ENCODE assay signal across 16 cellular contexts in the genomic region with DNA sequence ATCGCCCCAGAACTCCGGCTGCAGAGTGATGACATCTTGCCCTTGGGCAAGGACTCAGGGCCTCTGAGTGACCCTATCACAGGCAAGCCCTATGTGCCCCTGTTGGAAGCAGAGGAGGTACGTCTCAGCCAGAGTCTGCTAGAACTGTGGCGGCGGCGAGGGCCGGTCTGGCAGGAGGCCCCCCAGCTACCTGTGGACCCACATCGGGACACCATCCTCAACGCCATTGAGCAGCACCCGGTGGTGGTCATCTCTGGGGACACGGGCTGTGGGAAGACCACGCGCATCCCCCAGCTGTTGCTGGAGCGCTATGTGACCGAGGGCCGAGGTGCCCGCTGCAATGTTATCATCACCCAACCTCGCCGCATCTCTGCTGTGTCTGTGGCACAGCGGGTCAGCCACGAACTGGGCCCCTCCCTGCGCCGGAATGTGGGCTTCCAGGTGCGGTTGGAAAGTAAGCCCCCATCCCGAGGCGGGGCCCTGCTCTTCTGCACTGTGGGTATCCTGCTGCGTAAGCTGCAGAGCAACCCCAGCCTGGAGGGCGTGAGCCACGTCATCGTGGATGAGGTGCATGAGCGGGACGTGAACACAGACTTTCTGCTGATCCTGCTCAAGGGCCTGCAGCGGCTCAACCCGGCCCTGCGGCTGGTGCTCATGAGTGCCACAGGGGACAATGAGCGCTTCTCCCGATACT. TPM values are rescaled to one million over a fixed set of nuclear protein-coding genes. Genes with fewer than 3 reads are reported as not detected.
DNase-seq lines count a peak whose midpoint lies in the region; ATAC-seq, FAIRE-seq and TF ChIP-seq lines count a peak whose summit lies in the region.
"Had no signal": no experiment of that assay in that cellular context is flagged by ENCODE, and none has a peak within 500 bp of the region (broad histone marks: within the 10 kb centered on the region; RNA-seq: fewer than 3 reads in every experiment).

No MANE protein-coding gene starts in this region.

- H3K23me2 ChIP-seq in H9 (ENCODE audit: insufficient read length, low read depth, low read length, poor library complexity, severe bottlenecking), result no peaks in the 10 kb centered on the region

- no peak overlapping the region for H2BK20ac ChIP-seq in H9 (ENCODE audit: low read depth, low read length, poor library complexity, severe bottlenecking)

- H4K12ac ChIP-seq in trophoblast cell (ENCODE audit: low read depth, low read length), result no peak overlapping the region

- H2AFZ ChIP-seq in neural cell (ENCODE audit: low read depth, low read length), result no peak overlapping the region
- H2AFZ ChIP-seq in trophoblast cell (ENCODE audit: insufficient read depth, low read length, poor library complexity), result no peak overlapping the region
- no peak overlapping the region for H2AFZ ChIP-seq in H9 (ENCODE audit: low read length)

- H3K27me3 ChIP-seq in neural cell (ENCODE audit: insufficient read depth, low read depth, low read length), result no peaks in the 10 kb centered on the region
- no peaks in the 10 kb centered on the region for H3K27me3 ChIP-seq in aorta (ENCODE audit: control insufficient read depth in 1 of 2, insufficient read depth in 2 of 2, low read length in 1 of 2)
- no peaks in the 10 kb centered on the region for H3K27me3 ChIP-seq in trophoblast cell (ENCODE audit: insufficient read depth, low read length)
- H3K27me3 ChIP-seq in H9 (ENCODE audit: insufficient read depth, low read length), result no peaks in the 10 kb centered on the region
- H3K27me3 ChIP-seq: BE2C had no signal

- H2BK12ac ChIP-seq in trophoblast cell (ENCODE audit: low read length), result no peak overlapping the region
- no peak overlapping the region for H2BK12ac ChIP-seq in H9 (ENCODE audit: insufficient read length, low read depth, low read length)

- TF ChIP-seq RAD21 in neural cell (conservative IDR thresholded peaks at IDR 0.05), result no peak

- no peak for TF ChIP-seq EP300 in neural cell (conservative IDR thresholded peaks at IDR 0.05; ENCODE audit: poor library complexity, severe bottlenecking)

- no peak overlapping the region for H3K4me3 Mint-ChIP-seq in H9
- no peak overlapping the region for H3K4me3 Mint-ChIP-seq in natural killer cell treated with Interleukin-12 subunit alpha and Interleukin-12 subunit beta and Interleukin-15 and Interleukin-18, amount 100 ng/mL, for 72 hours
- H3K4me3 Mint-ChIP-seq: CD4-positive, alpha-beta memory T cell had no signal

- H2BK120ac ChIP-seq in trophoblast cell (ENCODE audit: insufficient read depth, low read length, poor library complexity) (no peak overlapping the region), H9 (ENCODE audit: low read depth, low read length, poor library complexity, severe bottlenecking) (no peak overlapping the region)

- H3K4ac ChIP-seq in trophoblast cell (ENCODE audit: low read depth, low read length), result no peak overlapping the region
- no peak overlapping the region for H3K4ac ChIP-seq in H9 (ENCODE audit: low read depth, low read length)

- no peaks in the 10 kb centered on the region for H3K79me1 ChIP-seq in trophoblast cell (ENCODE audit: low read length)
- no peaks in the 10 kb centered on the region for H3K79me1 ChIP-seq in H9 (ENCODE audit: insufficient read depth, low read depth, low read length, poor library complexity, severe bottlenecking)

- H3K79me2 ChIP-seq in neural cell (replicated peaks; ENCODE audit: insufficient read depth, low read length), result no peaks in the 10 kb centered on the region
- no peaks in the 10 kb centered on the region for H3K79me2 ChIP-seq in trophoblast cell (ENCODE audit: control insufficient read depth, insufficient read depth, low read length, poor library complexity)
- H3K79me2 ChIP-seq in H9 (ENCODE audit: insufficient read depth, low read length), result no peaks in the 10 kb centered on the region

- DNase-seq in GM12891 (ENCODE audit: insufficient read length, low spot score), result no peak
- DNase-seq in aorta, result no peak
- no peak for DNase-seq in trophoblast cell
- no peak for DNase-seq in H9
- no peak for DNase-seq in natural killer cell treated with Interleukin-12 subunit alpha and Interleukin-12 subunit beta and Interleukin-15 and Interleukin-18, amount 100 ng/mL, for 72 hours (ENCODE audit: low spot score)
- DNase-seq: BE2C; CD4-positive, alpha-beta memory T cell; DMS153; DMS79 treated with DMSO at 0.1 percent for 48 hours; EL had no signal

- H2AK5ac ChIP-seq in trophoblast cell (ENCODE audit: low read length) (no peak overlapping the region), H9 (ENCODE audit: insufficient read length, low read length) (no peak overlapping the region)

- H3K36me3 ChIP-seq in HEK293 (ENCODE audit: control insufficient read depth in 2 of 2, insufficient read depth in 1 of 2, low read length in 2 of 2) (peaks cover 0 to 98% of the 10 kb centered on the region in 2 experiments; a peak in 2 of 3 replicates), neural cell (ENCODE audit: insufficient read depth, low read length) (no peaks in the 10 kb centered on the region), aorta (ENCODE audit: control insufficient read depth in 1 of 2, insufficient read depth in 2 of 2, low read length in 1 of 2) (peaks cover 0 to 12% of the 10 kb centered on the region in 2 donors), trophoblast cell (ENCODE audit: control insufficient read depth in 1 of 2, insufficient read depth in 2 of 2, low read length in 2 of 2) (peaks cover 82 to 92% of the 10 kb centered on the region in 2 experiments)

- no peak overlapping the region for H2BK15ac ChIP-seq in H9 (ENCODE audit: low read depth, low read length)

- H3T11ph ChIP-seq in H9 (ENCODE audit: low read length), result no peak overlapping the region

- H3F3A ChIP-seq in neural cell (ENCODE audit: insufficient read depth, low read length, poor library complexity, severe bottlenecking), result no peaks in the 10 kb centered on the region

- H3K27ac Mint-ChIP-seq in H9, result no peak overlapping the region
- H3K27ac Mint-ChIP-seq in natural killer cell treated with Interleukin-12 subunit alpha and Interleukin-12 subunit beta and Interleukin-15 and Interleukin-18, amount 100 ng/mL, for 72 hours, result no peak overlapping the region

- H3K23ac ChIP-seq in trophoblast cell (ENCODE audit: low read length) (no peak overlapping the region), H9 (ENCODE audit: insufficient read length, low read depth, low read length) (no peak overlapping the region)

- no peaks in the 10 kb centered on the region for H3K9me2 ChIP-seq in neural cell (ENCODE audit: insufficient read depth, low read length)

- H3K9me3 Mint-ChIP-seq in H9, result no peaks in the 10 kb centered on the region; a peak in 1 of 5 replicates
- no peaks in the 10 kb centered on the region for H3K9me3 Mint-ChIP-seq in natural killer cell treated with Interleukin-12 subunit alpha and Interleukin-12 subunit beta and Interleukin-15 and Interleukin-18, amount 100 ng/mL, for 72 hours
- H3K9me3 Mint-ChIP-seq: CD4-positive, alpha-beta memory T cell had no signal

- no peak overlapping the region for H3K14ac ChIP-seq in trophoblast cell (ENCODE audit: low read length)
- no peak overlapping the region for H3K14ac ChIP-seq in H9 (ENCODE audit: insufficient read depth, low read length)

- no peak overlapping the region for H3K56ac ChIP-seq in H9 (ENCODE audit: insufficient read length, low read depth, low read length)

- H3K4me2 ChIP-seq in neural cell (ENCODE audit: low read length) (no peak overlapping the region), trophoblast cell (ENCODE audit: low read length) (no peak overlapping the region), H9 (ENCODE audit: insufficient read depth, insufficient read length, low read length) (no peak overlapping the region)

- H3K27me3 Mint-ChIP-seq in H9 (ENCODE audit: low read depth), result no peaks in the 10 kb centered on the region
- no peaks in the 10 kb centered on the region for H3K27me3 Mint-ChIP-seq in natural killer cell treated with Interleukin-12 subunit alpha and Interleukin-12 subunit beta and Interleukin-15 and Interleukin-18, amount 100 ng/mL, for 72 hours
- H3K27me3 Mint-ChIP-seq: CD4-positive, alpha-beta memory T cell had no signal

- no peak for FAIRE-seq in GM12891 (lab: Jason Lieb, UNC)
- FAIRE-seq: A204.1, D721Med, G401.6 had no signal

- no peak for TF ChIP-seq POLR2A in GM12891 (IDR thresholded peaks at IDR 0.05; ENCODE audit: low read depth, low read length)

- ATAC-seq in aorta (ENCODE audit: low FRiP score), result peak; percentile 3
- ATAC-seq in natural killer cell treated with Interleukin-12 subunit alpha and Interleukin-12 subunit beta and Interleukin-15 and Interleukin-18, amount 100 ng/mL, for 72 hours, result no peak

- peaks cover 17 to 29% of the 10 kb centered on the region in 2 experiments for H3K4me1 Mint-ChIP-seq in H9
- H3K4me1 Mint-ChIP-seq in natural killer cell treated with Interleukin-12 subunit alpha and Interleukin-12 subunit beta and Interleukin-15 and Interleukin-18, amount 100 ng/mL, for 72 hours (ENCODE audit: low read depth in 2 of 2), result peaks cover 0 to 3% of the 10 kb centered on the region in 2 donors

- H3K18ac ChIP-seq in trophoblast cell (ENCODE audit: low read length), result no peak overlapping the region
- no peak overlapping the region for H3K18ac ChIP-seq in H9 (ENCODE audit: insufficient read length, low read depth, low read length)

- H4K8ac ChIP-seq in trophoblast cell (ENCODE audit: low read depth, low read length), result no peak overlapping the region
- no peak overlapping the region for H4K8ac ChIP-seq in H9 (replicated peaks; ENCODE audit: insufficient read length, low read depth, low read length)

- H3K4me3 ChIP-seq in HEK293 (ENCODE audit: low read depth, low read length), result no peak overlapping the region
- no peak overlapping the region for H3K4me3 ChIP-seq in neural cell (ENCODE audit: low read length)
- no peak overlapping the region for H3K4me3 ChIP-seq in aorta (ENCODE audit: low read length in 2 of 2)
- H3K4me3 ChIP-seq in trophoblast cell (ENCODE audit: low read depth, low read length), result no peak overlapping the region

- H4K20me1 ChIP-seq in neural cell (ENCODE audit: insufficient read depth) (no peaks in the 10 kb centered on the region), H9 (ENCODE audit: control insufficient read depth, insufficient read depth, insufficient read length) (no peaks in the 10 kb centered on the region)

- H3K36me3 Mint-ChIP-seq in H9 (ENCODE audit: insufficient read depth in 1 of 3, low read depth in 3 of 3), result peaks cover 65 to 97% (median 85%) of the 10 kb centered on the region in 3 experiments
- peaks cover 10% of the 10 kb centered on the region for H3K36me3 Mint-ChIP-seq in natural killer cell treated with Interleukin-12 subunit alpha and Interleukin-12 subunit beta and Interleukin-15 and Interleukin-18, amount 100 ng/mL, for 72 hours

- H4K5ac ChIP-seq in H9 (ENCODE audit: insufficient read length, low read depth, low read length), result no peak overlapping the region

- CTCF ChIA-PET in HEK293 (lab: Yijun Ruan, JAX), result no interaction called here

- H3K4me1 ChIP-seq in HEK293 (ENCODE audit: control insufficient read depth, insufficient read depth, low read length) (no peaks in the 10 kb centered on the region), aorta (ENCODE audit: control insufficient read depth in 1 of 2, insufficient read depth in 2 of 2, low read length in 2 of 2) (no peaks in the 10 kb centered on the region), trophoblast cell (ENCODE audit: control insufficient read depth in 1 of 2, insufficient read depth in 2 of 2, low read length in 2 of 2) (no peaks in the 10 kb centered on the region), H9 (ENCODE audit: insufficient read depth, low read length) (0 out of 2 replicates have a peak, but pooled peaks cover 5% of the 10 kb centered on the region)
- H3K4me1 ChIP-seq: BE2C had no signal

- H4K91ac ChIP-seq in trophoblast cell (ENCODE audit: low read depth, low read length) (no peak overlapping the region), H9 (ENCODE audit: insufficient read length, low read depth, low read length) (no peak overlapping the region)

- WGBS in aorta, 2 donors, result 90 to 91% methylated on average over 37 of the region's 37 CpGs
- WGBS in trophoblast cell (ENCODE audit: extremely low coverage, insufficient coverage, insufficient read length), result no CpG with 5 or more reads among the region's 37 CpGs
- WGBS in H9 (ENCODE audit: extremely low coverage, insufficient read length, low lambda C conversion rate), result no CpG with 5 or more reads among the region's 37 CpGs

- POLR2A ChIA-PET in HEK293 (lab: Yijun Ruan, JAX), result no interaction called here

- H3K27ac ChIP-seq in HEK293 (ENCODE audit: extremely low read depth, low read depth, low read length), result no peak overlapping the region
- no peak overlapping the region for H3K27ac ChIP-seq in neural cell (ENCODE audit: low read length)
- H3K27ac ChIP-seq in aorta (ENCODE audit: low read depth in 1 of 2, low read length in 2 of 2), result no peak overlapping the region
- H3K27ac ChIP-seq in trophoblast cell (ENCODE audit: low read depth, low read length), result no peak overlapping the region
- H3K27ac ChIP-seq in H9 (ENCODE audit: insufficient read length, low read depth, low read length), result no peak overlapping the region
- H3K27ac ChIP-seq: C4-2B had no signal

- intact Hi-C loops in aorta (cut with DNase I), result no loop called here

- H3K9ac ChIP-seq in neural cell (ENCODE audit: low read length) (no peak overlapping the region), trophoblast cell (ENCODE audit: low read length) (no peak overlapping the region), H9 (ENCODE audit: extremely low read depth, insufficient read length, low read length) (no peak overlapping the region)

- no peaks in the 10 kb centered on the region for H3K9me3 ChIP-seq in HEK293 (ENCODE audit: control insufficient read depth, insufficient read depth, low read depth, low read length)
- H3K9me3 ChIP-seq in neural cell (ENCODE audit: low read length), result no peaks in the 10 kb centered on the region
- no peaks in the 10 kb centered on the region for H3K9me3 ChIP-seq in aorta (ENCODE audit: control insufficient read depth, low read length)
- peaks cover 5% of the 10 kb centered on the region for H3K9me3 ChIP-seq in trophoblast cell (ENCODE audit: insufficient read depth, low read depth, low read length)
- H3K9me3 ChIP-seq in H9 (ENCODE audit: control insufficient read depth, low read depth, low read length), result no peaks in the 10 kb centered on the region
- H3K9me3 ChIP-seq: BE2C had no signal

- no peak for TF ChIP-seq CTCF in HEK293 (tag by site-specific recombination; IDR thresholded peaks at IDR 0.05)
- TF ChIP-seq CTCF in neural cell (IDR thresholded peaks at IDR 0.05; ENCODE audit: poor library complexity, severe bottlenecking), result no peak
- no peak for TF ChIP-seq CTCF in H9 (conservative IDR thresholded peaks at IDR 0.05)

- H2BK5ac ChIP-seq in trophoblast cell (ENCODE audit: low read depth, low read length, poor library complexity), result no peak overlapping the region
- H2BK5ac ChIP-seq in H9 (ENCODE audit: insufficient read length, low read length), result no peak overlapping the region

RNA-seq across cellular contexts. Expression of a gene that starts 43.4 kb away (rescaled TPM):
- 31.0 TPM for polyA plus RNA-seq in GM12891 (2012; ENCODE audit: low read depth, missing spikeins)
- polyA plus RNA-seq in neural cell (101 and 115 TPM in 2 replicates), aorta (10 to 100 TPM; 12.8 to 54.2 TPM)
- polyA minus RNA-seq in neural cell, result 114 and 117 TPM in 2 replicates
- total RNA-seq in aorta (10 to 100 TPM; 47.6 to 53.6 TPM), H9 (2021) (107 TPM in 2 replicates)
- 31.1 and 31.4 TPM in 2 replicates for polyA plus RNA-seq in trophoblast cell (2013)
- total RNA-seq in natural killer cell treated with Interleukin-12 subunit alpha and Interleukin-12 subunit beta and Interleukin-15 and Interleukin-18, amount 100 ng/mL, for 72 hours, result 100 to 1,000 TPM; 101 to 177 TPM
